In genomic region chr17:74360993-74361612, GRCh38 we compare ENCODE assay signal across 12 cellular contexts. TPM values are rescaled to one million over a fixed set of nuclear protein-coding genes. Genes with fewer than 3 reads are reported as not detected.
DNase-seq lines count a peak whose midpoint lies in the region; ATAC-seq and TF ChIP-seq lines count a peak whose summit lies in the region.
"Had no signal": no experiment of that assay in that cellular context is flagged by ENCODE, and none has a peak within 500 bp of the region (broad histone marks: within the 10 kb centered on the region; RNA-seq: fewer than 3 reads in every experiment).

No MANE protein-coding gene starts in this region.

- H3K27ac Mint-ChIP-seq in activated T-cell treated with anti-CD3 and anti-CD28 coated beads, Interleukin-2, amount 50 U/mL, for 72 hours: no peak overlapping the region
- H3K27ac Mint-ChIP-seq: activated CD8-positive, alpha-beta T cell treated with anti-CD3 and anti-CD28 coated beads, Interleukin-2, amount 10 ng/mL, durations not matched to agents 7 days and 5 days; activated naive CD4-positive, alpha-beta T cell treated with anti-CD3 and anti-CD28 coated beads for 36 hours had no signal

- H3K4me1 ChIP-seq in right atrium auricular region (peaks cover 0 to 24% of the 10 kb centered on the region in 2 donors), BE2C (no peaks in the 10 kb centered on the region)

- H3K27ac ChIP-seq in right atrium auricular region: no peak overlapping the region
- peak overlapping the region; percentile 55 for H3K27ac ChIP-seq in temporal lobe (ENCODE audit: low read depth, low read length)
- H3K27ac ChIP-seq: Peyer's patch had no signal

- no peaks in the 10 kb centered on the region for H3K36me3 Mint-ChIP-seq in activated T-cell treated with anti-CD3 and anti-CD28 coated beads, Interleukin-2, amount 50 U/mL, for 72 hours (ENCODE audit: insufficient read depth in 2 of 2)

- H3K9me3 Mint-ChIP-seq in activated T-cell treated with anti-CD3 and anti-CD28 coated beads, Interleukin-2, amount 50 U/mL, for 72 hours: no peaks in the 10 kb centered on the region
- H3K9me3 Mint-ChIP-seq: activated naive CD4-positive, alpha-beta T cell treated with anti-CD3 and anti-CD28 coated beads for 36 hours had no signal

- no peaks in the 10 kb centered on the region for H3K4me1 Mint-ChIP-seq in activated T-cell treated with anti-CD3 and anti-CD28 coated beads, Interleukin-2, amount 50 U/mL, for 72 hours (ENCODE audit: low read depth)

- no peak overlapping the region for H3K4me3 ChIP-seq in right atrium auricular region
- H3K4me3 ChIP-seq in BE2C (ENCODE audit: low read depth, low read length): no peak overlapping the region
- H3K4me3 ChIP-seq: Peyer's patch had no signal

- H3K27me3 ChIP-seq in right atrium auricular region: peaks cover 3 to 16% of the 10 kb centered on the region in 2 donors
- H3K27me3 ChIP-seq in BE2C: peaks cover 26% of the 10 kb centered on the region

- intact Hi-C loops in Right ventricle myocardium inferior (cut with DNase I): loop anchor here (2.0 kb wide), 1 partner anchor 62 kb away; no protein-coding TSS in a partner anchor

- H3K36me3 ChIP-seq in right atrium auricular region (no peaks in the 10 kb centered on the region), BE2C (no peaks in the 10 kb centered on the region)
- H3K36me3 ChIP-seq: Peyer's patch had no signal

- DNase-seq in Right ventricle myocardium inferior (ENCODE audit: missing footprints) (peak; percentile 17), right atrium auricular region (ENCODE audit: low spot score) (no peak), NCI-H82 (lab: John Stamatoyannopoulos, UW) (peak; percentile 92), epidermal melanocyte (ENCODE audit: insufficient read length, low spot score) (peak; percentile 50), left lobe of liver (ENCODE audit: low spot score) (no peak), BE2C (no peak)
- no peak for DNase-seq in activated T-cell treated with anti-CD3 and anti-CD28 coated beads, Interleukin-2, amount 50 U/mL, for 72 hours

- TF ChIP-seq CTCF in right atrium auricular region (IDR thresholded peaks at IDR 0.05): no peak
- TF ChIP-seq CTCF in BE2C (IDR thresholded peaks at IDR 0.05; ENCODE audit: low read depth, low read length): no peak

- peaks cover 27% of the 10 kb centered on the region for H3K27me3 Mint-ChIP-seq in activated T-cell treated with anti-CD3 and anti-CD28 coated beads, Interleukin-2, amount 50 U/mL, for 72 hours (ENCODE audit: low read depth)

- H3K9me3 ChIP-seq in right atrium auricular region (no peaks in the 10 kb centered on the region), BE2C (no peaks in the 10 kb centered on the region)
- H3K9me3 ChIP-seq: Peyer's patch had no signal

- H3K4me3 Mint-ChIP-seq in activated T-cell treated with anti-CD3 and anti-CD28 coated beads, Interleukin-2, amount 50 U/mL, for 72 hours: no peak overlapping the region
- H3K4me3 Mint-ChIP-seq: activated CD8-positive, alpha-beta T cell treated with anti-CD3 and anti-CD28 coated beads, Interleukin-2, amount 10 ng/mL, durations not matched to agents 7 days and 5 days; activated naive CD4-positive, alpha-beta T cell treated with anti-CD3 and anti-CD28 coated beads for 36 hours had no signal

- ATAC-seq in Right ventricle myocardium inferior: no peak
- ATAC-seq in left lobe of liver: no peak
- no peak for ATAC-seq in activated T-cell treated with anti-CD3 and anti-CD28 coated beads, Interleukin-2, amount 50 U/mL, for 72 hours (replicated peaks in 1 of 2)

RNA-seq across cellular contexts. Expression of gene BTBD17, which starts 0.6 kb away (rescaled TPM):
- total RNA-seq in Right ventricle myocardium inferior: not detected
- total RNA-seq in right atrium auricular region: not detected
- 4.4 TPM for total RNA-seq in temporal lobe
- not detected for total RNA-seq in left lobe of liver
- 1.0 TPM for polyA plus RNA-seq in BE2C (2012; ENCODE audit: insufficient read depth, insufficient read length, low read depth)
- total RNA-seq in activated T-cell treated with anti-CD3 and anti-CD28 coated beads, Interleukin-2, amount 50 U/mL, for 72 hours: not detected
- total RNA-seq: activated CD8-positive, alpha-beta T cell treated with anti-CD3 and anti-CD28 coated beads, Interleukin-2, amount 10 ng/mL, durations not matched to agents 7 days and 5 days; activated naive CD4-positive, alpha-beta T cell treated with anti-CD3 and anti-CD28 coated beads for 36 hours; Peyer's patch; T-helper 2 cell treated with Interferon-gamma antibody and Interleukin-4, amounts not matched to agents 100 ng/mL and 5 ng/mL, for 36 hours had no signal

RNA-seq across cellular contexts. Expression of gene GPR142, which starts 6.2 kb away (rescaled TPM):
- total RNA-seq in Right ventricle myocardium inferior (not detected), right atrium auricular region (not detected), temporal lobe (not detected), left lobe of liver (not detected)
- not detected for polyA plus RNA-seq in BE2C (2012; ENCODE audit: insufficient read depth, insufficient read length, low read depth)
- not detected for total RNA-seq in activated T-cell treated with anti-CD3 and anti-CD28 coated beads, Interleukin-2, amount 50 U/mL, for 72 hours
- total RNA-seq: activated CD8-positive, alpha-beta T cell treated with anti-CD3 and anti-CD28 coated beads, Interleukin-2, amount 10 ng/mL, durations not matched to agents 7 days and 5 days; activated naive CD4-positive, alpha-beta T cell treated with anti-CD3 and anti-CD28 coated beads for 36 hours; T-helper 2 cell treated with Interferon-gamma antibody and Interleukin-4, amounts not matched to agents 100 ng/mL and 5 ng/mL, for 36 hours had no signal

RNA-seq across cellular contexts. Expression of gene KIF19, which starts 35.1 kb away (rescaled TPM):
- total RNA-seq in Right ventricle myocardium inferior (0.16 TPM), right atrium auricular region (under 1 TPM in 1 of 2 donors, not detected in 1; 0.30 TPM), temporal lobe (under 0.01 TPM), left lobe of liver (0.58 TPM)
- 0.54 TPM for polyA plus RNA-seq in BE2C (2012; ENCODE audit: insufficient read depth, insufficient read length, low read depth)
- under 1 TPM in 1 of 2 donors, not detected in 1; 0.25 TPM for total RNA-seq in activated T-cell treated with anti-CD3 and anti-CD28 coated beads, Interleukin-2, amount 50 U/mL, for 72 hours
- total RNA-seq: activated naive CD4-positive, alpha-beta T cell treated with anti-CD3 and anti-CD28 coated beads for 36 hours had no signal

Comparison
In these comparisons a context has a peak if more than half of its experiments do, and no peak if none do; other contexts are left out.
1. DNase-seq: peak in Right ventricle myocardium inferior (single experiment), NCI-H82 (single experiment) and epidermal melanocyte (single experiment); none in right atrium auricular region (single experiment), left lobe of liver (single experiment), BE2C (single experiment) and activated T-cell treated with anti-CD3 and anti-CD28 coated beads, Interleukin-2, amount 50 U/mL, for 72 hours (0 of 2).